ENCODE assay signal across 13 cellular contexts in genomic region chr5:16937503-16938161, GRCh38. TPM values are rescaled to one million over a fixed set of nuclear protein-coding genes. Genes with fewer than 3 reads are reported as not detected.
DNase-seq lines count a peak whose midpoint lies in the region; ATAC-seq, FAIRE-seq and TF ChIP-seq lines count a peak whose summit lies in the region.
"Had no signal": no experiment of that assay in that cellular context is flagged by ENCODE, and none has a peak within 500 bp of the region (broad histone marks: within the 10 kb centered on the region; RNA-seq: fewer than 3 reads in every experiment).

No MANE protein-coding gene starts in this region.

- H3K79me2 ChIP-seq in astrocyte (ENCODE audit: insufficient read depth, low read length): peaks cover 34% of the 10 kb centered on the region

- TF ChIP-seq CTCF in CD14-positive monocyte (IDR thresholded peaks at IDR 0.05): no peak
- no peak for TF ChIP-seq CTCF in HFFc6 (IDR thresholded peaks at IDR 0.05)
- no peak for TF ChIP-seq CTCF in astrocyte (IDR thresholded peaks at IDR 0.05; ENCODE audit: insufficient read depth, low read depth, low read length)

- H3K9me3 Mint-ChIP-seq in CD14-positive monocyte: peaks cover 0 to 22% (median 6%) of the 10 kb centered on the region in 7 donors
- H3K9me3 Mint-ChIP-seq in HFFc6: no peaks in the 10 kb centered on the region
- H3K9me3 Mint-ChIP-seq in astrocyte (ENCODE audit: unreplicated experiment): peaks cover 3% of the 10 kb centered on the region
- peaks cover 0 to 12% (median 2%) of the 10 kb centered on the region in 9 donors for H3K9me3 Mint-ChIP-seq in naive thymus-derived CD8-positive, alpha-beta T cell

- H3K36me3 Mint-ChIP-seq in CD14-positive monocyte (peaks cover 0 to 8% of the 10 kb centered on the region in 2 donors), HFFc6 (ENCODE audit: low read depth) (peaks cover 18% of the 10 kb centered on the region), astrocyte (ENCODE audit: low read depth, unreplicated experiment) (no peaks in the 10 kb centered on the region)
- peaks cover 0 to 8% (median 0%) of the 10 kb centered on the region in 3 donors for H3K36me3 Mint-ChIP-seq in naive thymus-derived CD8-positive, alpha-beta T cell
- H3K36me3 Mint-ChIP-seq: CD8-positive, alpha-beta memory T cell had no signal

- H3K27ac ChIP-seq in astrocyte (ENCODE audit: low read depth, low read length): no peak overlapping the region

- FAIRE-seq in astrocyte (lab: Jason Lieb, UNC) (no peak), GM12892 (lab: Jason Lieb, UNC) (no peak)
- FAIRE-seq: bronchial epithelial cell, H54 had no signal

- no peak for ATAC-seq in naive thymus-derived CD8-positive, alpha-beta T cell

- peaks cover 15% of the 10 kb centered on the region for H3K4me1 ChIP-seq in astrocyte (ENCODE audit: insufficient read depth, low read length)

- no peak for TF ChIP-seq POLR2A in GM12892 (IDR thresholded peaks at IDR 0.05; ENCODE audit: low read depth, low read length)

- H3K4me3 Mint-ChIP-seq in CD14-positive monocyte (peak overlapping the region; percentile 81 to 91), HFFc6 (peak overlapping the region; percentile 99), astrocyte (ENCODE audit: unreplicated experiment) (peak overlapping the region; percentile 85)
- H3K4me3 Mint-ChIP-seq in naive thymus-derived CD8-positive, alpha-beta T cell: peak overlapping the region in 8 of 10 donors; percentile 39 to 77 (median 68)

- H3K4me1 Mint-ChIP-seq in CD14-positive monocyte (peaks cover 36% of the 10 kb centered on the region), HFFc6 (ENCODE audit: low read depth) (peaks cover 53% of the 10 kb centered on the region), astrocyte (ENCODE audit: low read depth, unreplicated experiment) (peaks cover 10% of the 10 kb centered on the region)
- H3K4me1 Mint-ChIP-seq in naive thymus-derived CD8-positive, alpha-beta T cell: peaks cover 6 to 27% (median 18%) of the 10 kb centered on the region in 4 donors

- in situ Hi-C loops in ACHN (cut with HindIII; ENCODE audit: low pct_ligation_motif_present, low pct_unique_long_range_greater_than_20kb, low sequenced_read_pairs): no loop called here

- POLR2A ChIA-PET in naive thymus-derived CD8-positive, alpha-beta T cell (lab: Charles Lee): no interaction called here

- no peaks in the 10 kb centered on the region for H3K36me3 ChIP-seq in astrocyte (ENCODE audit: insufficient read depth, low read length)

- peaks cover 9% of the 10 kb centered on the region for H3K27me3 ChIP-seq in astrocyte (ENCODE audit: insufficient read depth, low read length)

- H3K9ac ChIP-seq in astrocyte (ENCODE audit: low read length): no peak overlapping the region

- no peak overlapping the region for H2AFZ ChIP-seq in astrocyte (ENCODE audit: low read depth, low read length)

- H3K27ac Mint-ChIP-seq in CD14-positive monocyte (peak overlapping the region in 1 of 7 donors; percentile 10), HFFc6 (no peak overlapping the region; the same call in 1 of the 2 replicates), astrocyte (ENCODE audit: unreplicated experiment) (peak overlapping the region; percentile 65)
- H3K27ac Mint-ChIP-seq in naive thymus-derived CD8-positive, alpha-beta T cell: no peak overlapping the region

- H3K4me2 ChIP-seq in astrocyte (ENCODE audit: low read length): no peak overlapping the region

- H4K20me1 ChIP-seq in astrocyte (ENCODE audit: insufficient read depth, low read length): peaks cover 26% of the 10 kb centered on the region

- intact Hi-C loops in CD14-positive monocyte (cut with micrococcal nuclease): loop anchor here in 1 of 2 donors (5.0 to 10.0 kb wide), 3 partner anchors 143 to 255 kb away; no protein-coding TSS in a partner anchor

- no peak for DNase-seq in CD14-positive monocyte (ENCODE audit: low spot score)
- no peak for DNase-seq in HFFc6
- no peak for DNase-seq in astrocyte (ENCODE audit: low read depth)
- no peak for DNase-seq in naive thymus-derived CD8-positive, alpha-beta T cell
- DNase-seq in ACHN: no peak
- DNase-seq in activated effector memory CD4-positive, alpha-beta T cell treated with Interleukin-2 at 50 U/mL for 16 hours: no peak
- DNase-seq in GM12892 (ENCODE audit: insufficient read length): no peak
- DNase-seq in NCI-H128 (lab: John Stamatoyannopoulos, UW; ENCODE audit: unreplicated experiment): no peak
- DNase-seq: activated effector memory CD4-positive, alpha-beta T cell treated with anti-CD3 and anti-CD28 coated beads, Interleukin-2, amount 50 U/mL, for 16 hours; CD8-positive, alpha-beta memory T cell; MM.1S had no signal

- H3K27me3 Mint-ChIP-seq in CD14-positive monocyte (ENCODE audit: low read depth in 3 of 3): peaks cover 51 to 64% (median 57%) of the 10 kb centered on the region in 3 donors
- no peaks in the 10 kb centered on the region for H3K27me3 Mint-ChIP-seq in HFFc6 (ENCODE audit: insufficient read depth)
- peaks cover 17% of the 10 kb centered on the region for H3K27me3 Mint-ChIP-seq in astrocyte (ENCODE audit: low read depth, unreplicated experiment)
- peaks cover 42 to 73% (median 50%) of the 10 kb centered on the region in 5 donors for H3K27me3 Mint-ChIP-seq in naive thymus-derived CD8-positive, alpha-beta T cell

- H3K9me3 ChIP-seq in astrocyte (ENCODE audit: insufficient read depth, low read depth, low read length): no peaks in the 10 kb centered on the region

- no peak overlapping the region for H3K4me3 ChIP-seq in astrocyte (ENCODE audit: insufficient read depth, low read depth, low read length)

RNA-seq across cellular contexts. Expression of gene MYO10, which starts 1.5 kb away (rescaled TPM):
- polyA plus RNA-seq in CD14-positive monocyte: 1 to 10 TPM in 1 of 2 donors, under 1 TPM in 1; 0.23 to 1.1 TPM
- 100 to 1,000 TPM in 5 of 6 experiments, 10 to 100 TPM in 1; 99.4 to 142 (median 129) TPM for total RNA-seq in HFFc6 (2021; fragmentation: NEBNext Ultra II Directional; extraction: Animal tissue kit (Norgen Biotek cat#: 25700))
- 65.7 and 80.2 TPM in 2 replicates for total RNA-seq in astrocyte
- not detected for total RNA-seq in naive thymus-derived CD8-positive, alpha-beta T cell
- polyA plus RNA-seq in naive thymus-derived CD8-positive, alpha-beta T cell: under 1 TPM in 2 of 3 donors, not detected in 1; 0.02 to 0.07 TPM
- not detected for polyA plus RNA-seq in GM12892 (2012; ENCODE audit: missing spikeins)
- polyA plus RNA-seq: CD8-positive, alpha-beta memory T cell had no signal

Comparison
In these comparisons a context has a peak if more than half of its experiments do, and no peak if none do; other contexts are left out.
1. RNA of gene MYO10, which starts 1.5 kb away (total RNA-seq): 99.4 to 142 TPM in HFFc6 and 65.7 to 80.2 TPM in astrocyte; not detected in naive thymus-derived CD8-positive, alpha-beta T cell; every median in the first group is over 10 times any median in the second.
2. Peak in every context shown above with its lines, with median percentiles within 50 percentile points of each other: H3K4me3 Mint-ChIP-seq.